12 cellular contexts compared by ENCODE assay signal in the genomic region with DNA sequence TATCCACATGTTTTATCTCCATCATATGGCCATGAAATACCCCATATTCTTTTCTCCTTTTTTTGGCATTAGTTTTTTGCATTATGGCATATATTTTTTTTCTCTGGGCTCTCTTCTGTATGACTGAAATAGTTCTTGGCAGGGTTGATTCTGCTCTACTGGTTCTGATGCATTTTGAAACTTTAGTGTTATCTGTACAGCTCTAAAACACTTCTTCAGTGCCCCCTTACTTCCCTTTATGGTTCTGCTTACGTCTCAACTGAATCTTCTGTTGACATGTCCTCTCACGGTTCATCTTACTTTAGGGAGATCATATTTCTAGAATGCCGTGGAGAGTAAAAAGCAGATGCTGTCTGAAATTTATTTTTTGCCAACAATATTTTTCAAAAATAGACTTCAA. TPM values are rescaled to one million over a fixed set of nuclear protein-coding genes. Genes with fewer than 3 reads are reported as not detected.
A peak's percentile ranks its signal among the peaks of the same experiment; 100 is the strongest.
DNase-seq lines count a peak whose midpoint lies in the region; ATAC-seq and TF ChIP-seq lines count a peak whose summit lies in the region.
"Had no signal": no experiment of that assay in that cellular context is flagged by ENCODE, and none has a peak within 500 bp of the region (broad histone marks: within the 10 kb centered on the region; RNA-seq: fewer than 3 reads in every experiment).

No MANE protein-coding gene starts in this region.

- TF ChIP-seq CTCF in GM12865 (IDR thresholded peaks at IDR 0.05; ENCODE audit: insufficient read depth, low read depth, low read length, missing control alignments) (no peak), body of pancreas (IDR thresholded peaks at IDR 0.05) (no peak), type B pancreatic cell (conservative IDR thresholded peaks at IDR 0.05) (no peak)

- peaks cover 6% of the 10 kb centered on the region for H3K4me1 Mint-ChIP-seq in type B pancreatic cell (ENCODE audit: unreplicated experiment)

- H3K9me3 Mint-ChIP-seq in type B pancreatic cell = no peaks in the 10 kb centered on the region

- H3K27me3 Mint-ChIP-seq in type B pancreatic cell = peaks cover 9% of the 10 kb centered on the region

- TF ChIP-seq POLR2A in body of pancreas (IDR thresholded peaks at IDR 0.05) = no peak

- ATAC-seq in GM19397 (IDR thresholded peaks at IDR 0.05; ENCODE audit: unreplicated experiment) (peak; percentile 76), HG02852 (IDR thresholded peaks at IDR 0.05; ENCODE audit: unreplicated experiment) (peak; percentile 99), HG03558 (IDR thresholded peaks at IDR 0.05; ENCODE audit: extremely low read depth, unreplicated experiment) (peak; percentile 86), body of pancreas (no peak)

- H3K27me3 ChIP-seq in body of pancreas = no peaks in the 10 kb centered on the region

- H3K4me1 ChIP-seq in body of pancreas = no peaks in the 10 kb centered on the region

- no peak overlapping the region for H3K27ac Mint-ChIP-seq in type B pancreatic cell

- H3K27ac ChIP-seq in body of pancreas = no peak overlapping the region

- intact Hi-C loops in body of pancreas (cut with DNase I) = no loop called here

- H3K9me3 ChIP-seq in body of pancreas = no peaks in the 10 kb centered on the region

- DNase-seq in GM12865 (ENCODE audit: low read depth) (peak; percentile 76), body of pancreas (no peak), type B pancreatic cell (ENCODE audit: extremely low spot score, unreplicated experiment) (no peak), SKM-1 (lab: John Stamatoyannopoulos, UW; ENCODE audit: unreplicated experiment) (no peak), kidney glomerular epithelial cell (lab: John Stamatoyannopoulos, UW) (no peak)
- DNase-seq: activated naive CD4-positive, alpha-beta T cell treated with Interleukin-2 at 50 U/mL for 16 hours; glutamatergic neuron; mesenchymal stem cell; NCI-H1436 treated with DMSO at 0.1 percent for 48 hours had no signal

- H3K4me3 Mint-ChIP-seq in type B pancreatic cell = no peak overlapping the region

- 63 to 73% methylated on average over 3 of the region's 3 CpGs for WGBS in body of pancreas, 2 donors

- no peaks in the 10 kb centered on the region for H3K36me3 ChIP-seq in body of pancreas (replicated peaks in 1 of 2; ENCODE audit: insufficient read depth in 1 of 2, low read depth in 2 of 2)

- H3K4me3 ChIP-seq in GM12865 (ENCODE audit: low read depth, low read length) (no peak overlapping the region), body of pancreas (no peak overlapping the region)

- H3K36me3 Mint-ChIP-seq in type B pancreatic cell = no peaks in the 10 kb centered on the region

RNA-seq across cellular contexts. Expression of gene TXNDC5, which starts 23.2 kb away (rescaled TPM):
- total RNA-seq in body of pancreas = 100 to 1,000 TPM; 104 to 112 TPM
- total RNA-seq in type B pancreatic cell (ENCODE audit: low replicate concordance) = 91.5 and 94.9 TPM in 2 replicates
